Comparison of ENCODE assay signal across 2 cellular contexts in the genomic region with DNA sequence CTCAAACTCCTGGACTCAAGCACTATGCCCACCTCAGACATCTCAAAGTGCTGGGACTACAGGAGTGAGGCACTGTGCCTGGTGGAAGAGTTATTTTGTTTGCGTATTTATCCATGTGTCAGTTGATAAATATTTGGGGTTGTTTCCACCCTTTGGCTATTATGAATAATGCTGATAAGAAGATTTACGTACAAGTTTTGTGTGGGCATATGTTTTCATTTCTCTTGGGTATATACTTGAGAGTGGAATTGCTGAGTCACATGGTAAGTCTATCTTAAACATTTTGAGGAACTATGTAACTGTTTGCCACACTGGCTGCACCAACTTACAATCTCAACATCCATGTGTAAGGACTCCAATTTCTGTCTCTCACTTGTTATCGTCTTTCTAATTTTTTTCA.
TF ChIP-seq lines count a peak whose summit lies in the region.

No MANE protein-coding gene starts in this region.

TF ChIP-seq in A549, 52 proteins besides CTCF, POLR2A, EP300 and RAD21 (continued from another document):
- no peak for TF ChIP-seq CHD4 (IDR thresholded peaks at IDR 0.05; ENCODE audit: borderline replicate concordance)
- TF ChIP-seq ZC3H11A (IDR thresholded peaks at IDR 0.05), result no peak
- no peak for TF ChIP-seq CBX8 (IDR thresholded peaks at IDR 0.05)
TF ChIP-seq in A549: peak in this region for 1.

TF ChIP-seq in IMR-90, 13 proteins besides CTCF, POLR2A, EP300 and RAD21 (continued from another document):
- TF ChIP-seq, protein P1, sequence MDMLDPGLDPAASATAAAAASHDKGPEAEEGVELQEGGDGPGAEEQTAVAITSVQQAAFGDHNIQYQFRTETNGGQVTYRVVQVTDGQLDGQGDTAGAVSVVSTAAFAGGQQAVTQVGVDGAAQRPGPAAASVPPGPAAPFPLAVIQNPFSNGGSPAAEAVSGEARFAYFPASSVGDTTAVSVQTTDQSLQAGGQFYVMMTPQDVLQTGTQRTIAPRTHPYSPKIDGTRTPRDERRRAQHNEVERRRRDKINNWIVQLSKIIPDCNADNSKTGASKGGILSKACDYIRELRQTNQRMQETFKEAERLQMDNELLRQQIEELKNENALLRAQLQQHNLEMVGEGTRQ (IDR thresholded peaks at IDR 0.05; ENCODE audit: low read depth, low read length), result no peak
- peak; percentile 54 for TF ChIP-seq MAFK (IDR thresholded peaks at IDR 0.05; ENCODE audit: low read depth, low read length)
- no peak for TF ChIP-seq MAZ (IDR thresholded peaks at IDR 0.05; ENCODE audit: borderline replicate concordance, low read depth, low read length)
- TF ChIP-seq CEBPB (IDR thresholded peaks at IDR 0.05; ENCODE audit: low read depth, low read length), result no peak
- TF ChIP-seq, protein P2, sequence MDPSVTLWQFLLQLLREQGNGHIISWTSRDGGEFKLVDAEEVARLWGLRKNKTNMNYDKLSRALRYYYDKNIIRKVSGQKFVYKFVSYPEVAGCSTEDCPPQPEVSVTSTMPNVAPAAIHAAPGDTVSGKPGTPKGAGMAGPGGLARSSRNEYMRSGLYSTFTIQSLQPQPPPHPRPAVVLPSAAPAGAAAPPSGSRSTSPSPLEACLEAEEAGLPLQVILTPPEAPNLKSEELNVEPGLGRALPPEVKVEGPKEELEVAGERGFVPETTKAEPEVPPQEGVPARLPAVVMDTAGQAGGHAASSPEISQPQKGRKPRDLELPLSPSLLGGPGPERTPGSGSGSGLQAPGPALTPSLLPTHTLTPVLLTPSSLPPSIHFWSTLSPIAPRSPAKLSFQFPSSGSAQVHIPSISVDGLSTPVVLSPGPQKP (IDR thresholded peaks at IDR 0.05; ENCODE audit: borderline replicate concordance, low read depth, low read length), result no peak
